ENCODE assay signal across 8 cellular contexts in the genomic region with DNA sequence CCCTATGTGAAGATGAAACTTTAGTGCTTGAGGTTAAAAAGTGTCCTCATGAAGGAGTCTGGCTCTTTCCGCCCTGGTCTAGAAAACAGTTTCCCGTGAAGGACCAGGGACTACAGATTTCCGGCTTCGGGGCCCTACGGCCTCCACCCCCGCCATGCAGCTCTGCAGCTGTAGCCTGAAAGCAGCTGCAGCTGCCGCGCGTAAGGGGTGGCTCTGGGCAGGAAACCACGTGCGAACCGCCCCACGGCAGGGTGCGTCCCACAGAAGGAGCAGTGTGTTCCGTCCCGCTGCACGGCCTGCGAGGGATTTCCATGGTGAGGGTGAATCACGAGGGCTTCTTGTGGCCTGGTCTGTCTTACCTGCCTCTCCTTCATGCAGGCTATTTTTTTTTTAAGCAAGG.
A peak's percentile ranks its signal among the peaks of the same experiment; 100 is the strongest.
DNase-seq lines count a peak whose midpoint lies in the region; ATAC-seq and TF ChIP-seq lines count a peak whose summit lies in the region.

No MANE protein-coding gene starts in this region.

- H3K4me1 ChIP-seq in gastrocnemius medialis, result peaks cover 4% of the 10 kb centered on the region in 2 donors

- H3K36me3 ChIP-seq in gastrocnemius medialis, result no peaks in the 10 kb centered on the region

- intact Hi-C loops in gastrocnemius medialis (cut with DNase I; ENCODE audit: low total_unique reads), result no loop called here

- ATAC-seq in gastrocnemius medialis (peak in 1 of 2 donors; percentile 26), GM19023 (IDR thresholded peaks at IDR 0.05; ENCODE audit: unreplicated experiment) (no peak), HG03175 (IDR thresholded peaks at IDR 0.05; ENCODE audit: unreplicated experiment) (no peak), GM21619 (IDR thresholded peaks at IDR 0.05; ENCODE audit: unreplicated experiment) (no peak)

- in situ Hi-C loops in gastrocnemius medialis (cut with MboI; ENCODE audit: low sequenced_read_pairs in 4 of 4), result no loop called here

- TF ChIP-seq CTCF in gastrocnemius medialis (IDR thresholded peaks at IDR 0.05 in 4 of 5, conservative IDR thresholded peaks at IDR 0.05 in 1 of 5), result no peak

- no peaks in the 10 kb centered on the region for H3K27me3 ChIP-seq in gastrocnemius medialis

- no peak for TF ChIP-seq POLR2A in gastrocnemius medialis (IDR thresholded peaks at IDR 0.05)

- H3K4me3 ChIP-seq in gastrocnemius medialis, result no peak overlapping the region

- no peak overlapping the region for H3K27ac ChIP-seq in gastrocnemius medialis

- no peaks in the 10 kb centered on the region for H3K9me3 ChIP-seq in gastrocnemius medialis

- DNase-seq in DMS79 (lab: John Stamatoyannopoulos, UW), result peak; percentile 3
- peak; percentile 19 for DNase-seq in LHCN-M2 (ENCODE audit: low read depth)
- DNase-seq in activated gamma-delta T cell treated with anti-CD3 and anti-CD28 coated beads, Interleukin-2, amount 50 U/mL, for 16 hours (ENCODE audit: low read depth), result peak; percentile 44
- peak; percentile 12 to 26 for DNase-seq in gastrocnemius medialis
- DNase-seq in hippocampal formation (lab: John Stamatoyannopoulos, UW), result no peak

Comparison
In these comparisons a context has a peak if more than half of its experiments do, and no peak if none do; other contexts are left out.
1. DNase-seq: peak in DMS79 (single experiment), LHCN-M2 (single experiment), activated gamma-delta T cell treated with anti-CD3 and anti-CD28 coated beads, Interleukin-2, amount 50 U/mL, for 16 hours (single experiment) and gastrocnemius medialis (2 of 2); none in hippocampal formation (0 of 2).